Comparison of ENCODE assay signal across 20 cellular contexts in the genomic region with DNA sequence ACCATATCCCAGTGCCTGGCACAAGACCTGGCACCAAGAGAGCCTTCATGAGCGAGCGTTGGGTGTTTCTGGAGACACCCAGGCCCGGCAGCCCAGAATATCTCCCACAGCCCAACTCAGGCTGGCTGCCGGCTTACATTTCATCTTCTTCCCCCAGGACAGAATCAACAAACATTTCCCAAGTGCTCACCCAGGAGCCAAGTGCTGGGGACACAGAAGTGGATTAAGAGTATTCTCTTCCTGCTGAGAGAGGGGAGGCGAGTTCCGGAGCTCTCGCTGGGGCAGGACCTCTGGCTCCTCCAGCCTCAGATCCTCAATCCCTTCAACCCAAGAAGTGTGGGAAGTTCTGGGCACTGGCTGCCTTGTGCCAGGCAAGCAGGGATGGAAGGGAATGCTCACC. TPM values are rescaled to one million over a fixed set of nuclear protein-coding genes. Genes with fewer than 3 reads are reported as not detected.
DNase-seq lines count a peak whose midpoint lies in the region; ATAC-seq and TF ChIP-seq lines count a peak whose summit lies in the region.
"Had no signal": no experiment of that assay in that cellular context is flagged by ENCODE, and none has a peak within 500 bp of the region (broad histone marks: within the 10 kb centered on the region; RNA-seq: fewer than 3 reads in every experiment).

No MANE protein-coding gene starts in this region.

- H3K4me2 ChIP-seq in hepatocyte, result no peak overlapping the region

- intact Hi-C loops in left lung (cut with DNase I), result no loop called here

- peaks cover 3% of the 10 kb centered on the region for H4K20me1 ChIP-seq in hepatocyte (ENCODE audit: insufficient read depth, poor library complexity, severe bottlenecking)

- TF ChIP-seq CTCF in left lung (IDR thresholded peaks at IDR 0.05) (no peak), hepatocyte (IDR thresholded peaks at IDR 0.05; ENCODE audit: poor library complexity) (no peak)

- no peaks in the 10 kb centered on the region for H3K9me3 Mint-ChIP-seq in activated T-cell treated with anti-CD3 and anti-CD28 coated beads, Interleukin-2, amount 50 U/mL, for 24 hours
- H3K9me3 Mint-ChIP-seq in activated T-cell treated with anti-CD3 and anti-CD28 coated beads, Interleukin-2, amount 50 U/mL, for 4 hours, result no peaks in the 10 kb centered on the region
- no peaks in the 10 kb centered on the region for H3K9me3 Mint-ChIP-seq in activated T-helper 17 cell treated with anti-CD3 and anti-CD28 coated beads, Interleukin-2, amount 50 U/mL, for 72 hours
- no peaks in the 10 kb centered on the region for H3K9me3 Mint-ChIP-seq in stimulated activated memory B cell treated with anti-CD40 and anti-IgM and Interleukin-4, amounts not matched to agents 10 μg/mL and 1 μg/mL and 100 μg/mL, for 72 hours
- H3K9me3 Mint-ChIP-seq: naive thymus-derived CD8-positive, alpha-beta T cell had no signal

- no peak overlapping the region for H3K4me3 Mint-ChIP-seq in activated T-cell treated with anti-CD3 and anti-CD28 coated beads, Interleukin-2, amount 50 U/mL, for 24 hours
- no peak overlapping the region for H3K4me3 Mint-ChIP-seq in activated T-cell treated with anti-CD3 and anti-CD28 coated beads, Interleukin-2, amount 50 U/mL, for 4 hours
- peak overlapping the region; percentile 83 for H3K4me3 Mint-ChIP-seq in activated T-helper 17 cell treated with anti-CD3 and anti-CD28 coated beads, Interleukin-2, amount 50 U/mL, for 72 hours
- no peak overlapping the region for H3K4me3 Mint-ChIP-seq in stimulated activated memory B cell treated with anti-CD40 and anti-IgM and Interleukin-4, amounts not matched to agents 10 μg/mL and 1 μg/mL and 100 μg/mL, for 72 hours

- no peaks in the 10 kb centered on the region for H3K27me3 Mint-ChIP-seq in activated T-cell treated with anti-CD3 and anti-CD28 coated beads, Interleukin-2, amount 50 U/mL, for 24 hours
- H3K27me3 Mint-ChIP-seq in activated T-cell treated with anti-CD3 and anti-CD28 coated beads, Interleukin-2, amount 50 U/mL, for 4 hours (ENCODE audit: low read depth), result no peaks in the 10 kb centered on the region
- H3K27me3 Mint-ChIP-seq in activated T-helper 17 cell treated with anti-CD3 and anti-CD28 coated beads, Interleukin-2, amount 50 U/mL, for 72 hours, result no peaks in the 10 kb centered on the region
- no peaks in the 10 kb centered on the region for H3K27me3 Mint-ChIP-seq in stimulated activated memory B cell treated with anti-CD40 and anti-IgM and Interleukin-4, amounts not matched to agents 10 μg/mL and 1 μg/mL and 100 μg/mL, for 72 hours
- H3K27me3 Mint-ChIP-seq: naive thymus-derived CD8-positive, alpha-beta T cell had no signal

- 75% methylated on average over 7 of the region's 7 CpGs for WGBS in hepatocyte (ENCODE audit: low lambda C conversion rate, missing lambda C conversion rate)

- peaks cover 91% of the 10 kb centered on the region for H3K4me1 Mint-ChIP-seq in activated T-cell treated with anti-CD3 and anti-CD28 coated beads, Interleukin-2, amount 50 U/mL, for 24 hours (ENCODE audit: low read depth)
- peaks cover 91% of the 10 kb centered on the region for H3K4me1 Mint-ChIP-seq in activated T-cell treated with anti-CD3 and anti-CD28 coated beads, Interleukin-2, amount 50 U/mL, for 4 hours (ENCODE audit: low read depth)
- H3K4me1 Mint-ChIP-seq in activated T-helper 17 cell treated with anti-CD3 and anti-CD28 coated beads, Interleukin-2, amount 50 U/mL, for 72 hours, result peaks cover 57% of the 10 kb centered on the region
- H3K4me1 Mint-ChIP-seq in stimulated activated memory B cell treated with anti-CD40 and anti-IgM and Interleukin-4, amounts not matched to agents 10 μg/mL and 1 μg/mL and 100 μg/mL, for 72 hours, result peaks cover 64% of the 10 kb centered on the region

- H3K4me3 ChIP-seq in left lung (no peak overlapping the region), hepatocyte (no peak overlapping the region)
- H3K4me3 ChIP-seq: BLaER1 treated with 17β-estradiol and CSF1 and Interleukin-3, amounts not matched to agents 10 nM and 100 nM; heart right ventricle; uterus had no signal

- peaks cover 9% of the 10 kb centered on the region for H3K79me2 ChIP-seq in hepatocyte

- no peak overlapping the region for H2AFZ ChIP-seq in hepatocyte

- DNase-seq in activated T-cell treated with anti-CD3 and anti-CD28 coated beads, Interleukin-2, amount 50 U/mL, for 24 hours, result no peak
- no peak for DNase-seq in activated T-cell treated with anti-CD3 and anti-CD28 coated beads, Interleukin-2, amount 50 U/mL, for 4 hours
- DNase-seq in left lung, result no peak
- no peak for DNase-seq in hepatocyte (ENCODE audit: low spot score)
- no peak for DNase-seq in foreskin melanocyte
- DNase-seq in activated CD4-positive, alpha-beta T cell treated with anti-CD3 and anti-CD28 coated beads, Interleukin-2, amount 50 U/mL, for 48 hours, result no peak
- DNase-seq: activated effector memory CD4-positive, alpha-beta T cell treated with Interleukin-2 at 50 U/mL for 16 hours; amniotic stem cell; DMS 273 treated with DMSO at 0.1 percent for 48 hours; GDM1; heart right ventricle; mesendoderm; naive thymus-derived CD8-positive, alpha-beta T cell; NCI-H2171; NCI-H774; stimulated activated CD4-positive, alpha-beta T cell treated with anti-CD3 and anti-CD28 coated beads, Interleukin-2, amount 100 ng/mL, for 48 hours; uterus had no signal

- peaks cover 14 to 26% of the 10 kb centered on the region in 2 donors for H3K4me1 ChIP-seq in left lung
- H3K4me1 ChIP-seq in hepatocyte (ENCODE audit: insufficient read depth), result no peaks in the 10 kb centered on the region

- no peaks in the 10 kb centered on the region for H3K9me2 ChIP-seq in hepatocyte (replicated peaks; ENCODE audit: insufficient read depth)

- H3K27ac ChIP-seq in left lung (peak overlapping the region; percentile 15 to 67), hepatocyte (no peak overlapping the region)
- H3K27ac ChIP-seq: heart right ventricle, uterus had no signal

- peaks cover 4% of the 10 kb centered on the region for H3K36me3 Mint-ChIP-seq in activated T-cell treated with anti-CD3 and anti-CD28 coated beads, Interleukin-2, amount 50 U/mL, for 24 hours (ENCODE audit: low read depth)
- no peaks in the 10 kb centered on the region for H3K36me3 Mint-ChIP-seq in activated T-cell treated with anti-CD3 and anti-CD28 coated beads, Interleukin-2, amount 50 U/mL, for 4 hours (ENCODE audit: insufficient read depth)
- peaks cover 5% of the 10 kb centered on the region for H3K36me3 Mint-ChIP-seq in activated T-helper 17 cell treated with anti-CD3 and anti-CD28 coated beads, Interleukin-2, amount 50 U/mL, for 72 hours (ENCODE audit: low read depth)
- H3K36me3 Mint-ChIP-seq in stimulated activated memory B cell treated with anti-CD40 and anti-IgM and Interleukin-4, amounts not matched to agents 10 μg/mL and 1 μg/mL and 100 μg/mL, for 72 hours, result no peaks in the 10 kb centered on the region

- H3K36me3 ChIP-seq in left lung (no peaks in the 10 kb centered on the region), hepatocyte (replicated peaks; ENCODE audit: insufficient read depth, low read depth) (no peaks in the 10 kb centered on the region)
- H3K36me3 ChIP-seq: BLaER1 treated with 17β-estradiol and CSF1 and Interleukin-3, amounts not matched to agents 10 nM and 100 nM; heart right ventricle; uterus had no signal

- ATAC-seq in activated T-cell treated with anti-CD3 and anti-CD28 coated beads, Interleukin-2, amount 50 U/mL, for 4 hours, result no peak
- no peak for ATAC-seq in activated T-helper 17 cell treated with anti-CD3 and anti-CD28 coated beads, Interleukin-2, amount 50 U/mL, for 72 hours (replicated peaks)
- ATAC-seq in left lung, result peak; percentile 78
- ATAC-seq in stimulated activated memory B cell treated with anti-CD40 and anti-IgM and Interleukin-4, amounts not matched to agents 10 μg/mL and 1 μg/mL and 100 μg/mL, for 72 hours, result no peak
- ATAC-seq: heart right ventricle; naive thymus-derived CD8-positive, alpha-beta T cell had no signal

- H3K9me3 ChIP-seq in left lung, result no peaks in the 10 kb centered on the region
- no peaks in the 10 kb centered on the region for H3K9me3 ChIP-seq in hepatocyte (ENCODE audit: low read depth)
- H3K9me3 ChIP-seq: BLaER1 treated with 17β-estradiol and CSF1 and Interleukin-3, amounts not matched to agents 10 nM and 100 nM; heart right ventricle; uterus had no signal

- H3K27ac Mint-ChIP-seq in activated T-cell treated with anti-CD3 and anti-CD28 coated beads, Interleukin-2, amount 50 U/mL, for 24 hours, result peak overlapping the region; percentile 83
- peak overlapping the region; percentile 79 for H3K27ac Mint-ChIP-seq in activated T-helper 17 cell treated with anti-CD3 and anti-CD28 coated beads, Interleukin-2, amount 50 U/mL, for 72 hours
- H3K27ac Mint-ChIP-seq in stimulated activated memory B cell treated with anti-CD40 and anti-IgM and Interleukin-4, amounts not matched to agents 10 μg/mL and 1 μg/mL and 100 μg/mL, for 72 hours, result peak overlapping the region; percentile 94

- H3K27me3 ChIP-seq in left lung (no peaks in the 10 kb centered on the region), hepatocyte (no peaks in the 10 kb centered on the region)
- H3K27me3 ChIP-seq: BLaER1 treated with 17β-estradiol and CSF1 and Interleukin-3, amounts not matched to agents 10 nM and 100 nM; heart right ventricle; uterus had no signal

RNA-seq across cellular contexts. Expression of a gene that starts 23.6 kb away (rescaled TPM):
- total RNA-seq in activated T-cell treated with anti-CD3 and anti-CD28 coated beads, Interleukin-2, amount 50 U/mL, for 4 hours, result 10 to 100 TPM; 36.0 to 47.6 (median 36.1) TPM
- 10 to 100 TPM; 17.0 to 38.2 TPM for total RNA-seq in activated T-helper 17 cell treated with anti-CD3 and anti-CD28 coated beads, Interleukin-2, amount 50 U/mL, for 72 hours
- total RNA-seq in left lung (10 to 100 TPM; 14.1 to 14.7 TPM), hepatocyte (7.2 and 8.1 TPM in 2 replicates)
- 0.78 and 0.85 TPM in 2 replicates for polyA plus RNA-seq in hepatocyte

RNA-seq across cellular contexts. Expression of a gene that starts 30.5 kb away (rescaled TPM):
- 1 to 10 TPM; 4.2 to 4.6 (median 4.4) TPM for total RNA-seq in activated T-cell treated with anti-CD3 and anti-CD28 coated beads, Interleukin-2, amount 50 U/mL, for 4 hours
- 1 to 10 TPM; 3.5 to 4.8 TPM for total RNA-seq in activated T-helper 17 cell treated with anti-CD3 and anti-CD28 coated beads, Interleukin-2, amount 50 U/mL, for 72 hours
- total RNA-seq in left lung (10 to 100 TPM; 11.3 to 17.4 TPM), hepatocyte (41.4 and 51.7 TPM in 2 replicates)
- 32.4 and 49.1 TPM in 2 replicates for polyA plus RNA-seq in hepatocyte
